Comparison of ENCODE assay signal across 1 cellular context in the genomic region with DNA sequence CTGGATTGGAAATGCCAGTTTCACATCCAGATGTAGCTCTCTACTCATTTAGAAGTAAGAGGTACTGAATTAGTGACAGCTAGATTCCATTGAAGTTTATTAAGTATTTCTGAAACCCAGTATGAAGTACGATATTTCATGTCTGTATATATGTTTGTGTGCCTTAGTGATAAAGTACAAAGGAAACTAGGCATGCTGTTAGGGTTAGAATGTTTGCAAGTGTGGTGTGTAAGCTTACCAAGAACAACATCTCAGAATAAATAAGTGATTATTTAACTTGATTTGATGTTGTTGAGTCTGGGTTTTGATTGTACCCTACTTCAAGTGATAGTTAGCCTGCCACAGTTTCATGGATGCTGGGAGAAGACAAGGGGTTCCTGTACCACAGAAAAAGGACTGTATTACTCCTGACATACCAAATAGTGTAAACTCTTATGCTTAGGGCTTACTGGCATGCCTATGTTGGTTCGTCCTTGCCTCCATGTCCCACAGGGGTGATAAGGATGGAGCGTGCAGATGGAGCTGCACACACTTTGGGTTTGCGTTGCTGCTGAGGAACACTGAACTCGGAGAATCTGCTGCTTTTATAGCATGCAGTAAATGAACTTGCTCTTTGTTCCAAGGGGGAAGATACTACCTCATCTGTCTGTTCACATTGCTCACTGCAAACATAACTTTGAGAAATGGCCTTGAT.
TF ChIP-seq lines count a peak whose summit lies in the region.

No MANE protein-coding gene starts in this region.

TF ChIP-seq in GM23338, 12 proteins besides CTCF, POLR2A, EP300 and RAD21 (continued from another document):
- TF ChIP-seq, protein P1, sequence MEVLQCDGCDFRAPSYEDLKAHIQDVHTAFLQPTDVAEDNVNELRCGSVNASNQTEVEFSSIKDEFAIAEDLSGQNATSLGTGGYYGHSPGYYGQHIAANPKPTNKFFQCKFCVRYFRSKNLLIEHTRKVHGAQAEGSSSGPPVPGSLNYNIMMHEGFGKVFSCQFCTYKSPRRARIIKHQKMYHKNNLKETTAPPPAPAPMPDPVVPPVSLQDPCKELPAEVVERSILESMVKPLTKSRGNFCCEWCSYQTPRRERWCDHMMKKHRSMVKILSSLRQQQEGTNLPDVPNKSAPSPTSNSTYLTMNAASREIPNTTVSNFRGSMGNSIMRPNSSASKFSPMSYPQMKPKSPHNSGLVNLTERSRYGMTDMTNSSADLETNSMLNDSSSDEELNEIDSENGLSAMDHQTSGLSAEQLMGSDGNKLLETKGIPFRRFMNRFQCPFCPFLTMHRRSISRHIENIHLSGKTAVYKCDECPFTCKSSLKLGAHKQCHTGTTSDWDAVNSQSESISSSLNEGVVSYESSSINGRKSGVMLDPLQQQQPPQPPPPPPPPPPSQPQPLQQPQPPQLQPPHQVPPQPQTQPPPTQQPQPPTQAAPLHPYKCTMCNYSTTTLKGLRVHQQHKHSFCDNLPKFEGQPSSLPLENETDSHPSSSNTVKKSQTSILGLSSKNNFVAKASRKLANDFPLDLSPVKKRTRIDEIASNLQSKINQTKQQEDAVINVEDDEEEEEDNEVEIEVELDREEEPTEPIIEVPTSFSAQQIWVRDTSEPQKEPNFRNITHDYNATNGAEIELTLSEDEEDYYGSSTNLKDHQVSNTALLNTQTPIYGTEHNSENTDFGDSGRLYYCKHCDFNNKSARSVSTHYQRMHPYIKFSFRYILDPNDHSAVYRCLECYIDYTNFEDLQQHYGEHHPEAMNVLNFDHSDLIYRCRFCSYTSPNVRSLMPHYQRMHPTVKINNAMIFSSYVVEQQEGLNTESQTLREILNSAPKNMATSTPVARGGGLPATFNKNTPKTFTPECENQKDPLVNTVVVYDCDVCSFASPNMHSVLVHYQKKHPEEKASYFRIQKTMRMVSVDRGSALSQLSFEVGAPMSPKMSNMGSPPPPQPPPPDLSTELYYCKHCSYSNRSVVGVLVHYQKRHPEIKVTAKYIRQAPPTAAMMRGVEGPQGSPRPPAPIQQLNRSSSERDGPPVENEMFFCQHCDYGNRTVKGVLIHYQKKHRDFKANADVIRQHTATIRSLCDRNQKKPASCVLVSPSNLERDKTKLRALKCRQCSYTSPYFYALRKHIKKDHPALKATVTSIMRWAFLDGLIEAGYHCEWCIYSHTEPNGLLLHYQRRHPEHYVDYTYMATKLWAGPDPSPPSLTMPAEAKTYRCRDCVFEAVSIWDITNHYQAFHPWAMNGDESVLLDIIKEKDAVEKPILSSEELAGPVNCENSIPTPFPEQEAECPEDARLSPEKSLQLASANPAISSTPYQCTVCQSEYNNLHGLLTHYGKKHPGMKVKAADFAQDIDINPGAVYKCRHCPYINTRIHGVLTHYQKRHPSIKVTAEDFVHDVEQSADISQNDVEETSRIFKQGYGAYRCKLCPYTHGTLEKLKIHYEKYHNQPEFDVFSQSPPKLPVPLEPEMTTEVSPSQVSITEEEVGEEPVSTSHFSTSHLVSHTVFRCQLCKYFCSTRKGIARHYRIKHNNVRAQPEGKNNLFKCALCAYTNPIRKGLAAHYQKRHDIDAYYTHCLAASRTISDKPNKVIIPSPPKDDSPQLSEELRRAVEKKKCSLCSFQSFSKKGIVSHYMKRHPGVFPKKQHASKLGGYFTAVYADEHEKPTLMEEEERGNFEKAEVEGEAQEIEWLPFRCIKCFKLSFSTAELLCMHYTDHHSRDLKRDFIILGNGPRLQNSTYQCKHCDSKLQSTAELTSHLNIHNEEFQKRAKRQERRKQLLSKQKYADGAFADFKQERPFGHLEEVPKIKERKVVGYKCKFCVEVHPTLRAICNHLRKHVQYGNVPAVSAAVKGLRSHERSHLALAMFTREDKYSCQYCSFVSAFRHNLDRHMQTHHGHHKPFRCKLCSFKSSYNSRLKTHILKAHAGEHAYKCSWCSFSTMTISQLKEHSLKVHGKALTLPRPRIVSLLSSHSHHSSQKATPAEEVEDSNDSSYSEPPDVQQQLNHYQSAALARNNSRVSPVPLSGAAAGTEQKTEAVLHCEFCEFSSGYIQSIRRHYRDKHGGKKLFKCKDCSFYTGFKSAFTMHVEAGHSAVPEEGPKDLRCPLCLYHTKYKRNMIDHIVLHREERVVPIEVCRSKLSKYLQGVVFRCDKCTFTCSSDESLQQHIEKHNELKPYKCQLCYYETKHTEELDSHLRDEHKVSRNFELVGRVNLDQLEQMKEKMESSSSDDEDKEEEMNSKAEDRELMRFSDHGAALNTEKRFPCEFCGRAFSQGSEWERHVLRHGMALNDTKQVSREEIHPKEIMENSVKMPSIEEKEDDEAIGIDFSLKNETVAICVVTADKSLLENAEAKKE (CRISPR knock-in tag; IDR thresholded peaks at IDR 0.05) = no peak
- no peak for TF ChIP-seq POLR2AphosphoS5 (IDR thresholded peaks at IDR 0.05; ENCODE audit: low read depth)
- no peak for TF ChIP-seq CREB1 (CRISPR knock-in tag; IDR thresholded peaks at IDR 0.05; ENCODE audit: low read depth)
- TF ChIP-seq, protein P2, sequence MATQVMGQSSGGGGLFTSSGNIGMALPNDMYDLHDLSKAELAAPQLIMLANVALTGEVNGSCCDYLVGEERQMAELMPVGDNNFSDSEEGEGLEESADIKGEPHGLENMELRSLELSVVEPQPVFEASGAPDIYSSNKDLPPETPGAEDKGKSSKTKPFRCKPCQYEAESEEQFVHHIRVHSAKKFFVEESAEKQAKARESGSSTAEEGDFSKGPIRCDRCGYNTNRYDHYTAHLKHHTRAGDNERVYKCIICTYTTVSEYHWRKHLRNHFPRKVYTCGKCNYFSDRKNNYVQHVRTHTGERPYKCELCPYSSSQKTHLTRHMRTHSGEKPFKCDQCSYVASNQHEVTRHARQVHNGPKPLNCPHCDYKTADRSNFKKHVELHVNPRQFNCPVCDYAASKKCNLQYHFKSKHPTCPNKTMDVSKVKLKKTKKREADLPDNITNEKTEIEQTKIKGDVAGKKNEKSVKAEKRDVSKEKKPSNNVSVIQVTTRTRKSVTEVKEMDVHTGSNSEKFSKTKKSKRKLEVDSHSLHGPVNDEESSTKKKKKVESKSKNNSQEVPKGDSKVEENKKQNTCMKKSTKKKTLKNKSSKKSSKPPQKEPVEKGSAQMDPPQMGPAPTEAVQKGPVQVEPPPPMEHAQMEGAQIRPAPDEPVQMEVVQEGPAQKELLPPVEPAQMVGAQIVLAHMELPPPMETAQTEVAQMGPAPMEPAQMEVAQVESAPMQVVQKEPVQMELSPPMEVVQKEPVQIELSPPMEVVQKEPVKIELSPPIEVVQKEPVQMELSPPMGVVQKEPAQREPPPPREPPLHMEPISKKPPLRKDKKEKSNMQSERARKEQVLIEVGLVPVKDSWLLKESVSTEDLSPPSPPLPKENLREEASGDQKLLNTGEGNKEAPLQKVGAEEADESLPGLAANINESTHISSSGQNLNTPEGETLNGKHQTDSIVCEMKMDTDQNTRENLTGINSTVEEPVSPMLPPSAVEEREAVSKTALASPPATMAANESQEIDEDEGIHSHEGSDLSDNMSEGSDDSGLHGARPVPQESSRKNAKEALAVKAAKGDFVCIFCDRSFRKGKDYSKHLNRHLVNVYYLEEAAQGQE (IDR thresholded peaks at IDR 0.05; ENCODE audit: unreplicated experiment) = no peak
- no peak for TF ChIP-seq EZH2phosphoT487 (IDR thresholded peaks at IDR 0.05; ENCODE audit: unreplicated experiment)
- TF ChIP-seq STAT1 (IDR thresholded peaks at IDR 0.05; ENCODE audit: unreplicated experiment) = no peak
- TF ChIP-seq ZNF331 (CRISPR knock-in tag; IDR thresholded peaks at IDR 0.05; ENCODE audit: low read depth) = no peak
- no peak for TF ChIP-seq ZNF114 (CRISPR knock-in tag; IDR thresholded peaks at IDR 0.05)
- no peak for TF ChIP-seq NANOG (IDR thresholded peaks at IDR 0.05; ENCODE audit: borderline replicate concordance)
- TF ChIP-seq, protein P3, sequence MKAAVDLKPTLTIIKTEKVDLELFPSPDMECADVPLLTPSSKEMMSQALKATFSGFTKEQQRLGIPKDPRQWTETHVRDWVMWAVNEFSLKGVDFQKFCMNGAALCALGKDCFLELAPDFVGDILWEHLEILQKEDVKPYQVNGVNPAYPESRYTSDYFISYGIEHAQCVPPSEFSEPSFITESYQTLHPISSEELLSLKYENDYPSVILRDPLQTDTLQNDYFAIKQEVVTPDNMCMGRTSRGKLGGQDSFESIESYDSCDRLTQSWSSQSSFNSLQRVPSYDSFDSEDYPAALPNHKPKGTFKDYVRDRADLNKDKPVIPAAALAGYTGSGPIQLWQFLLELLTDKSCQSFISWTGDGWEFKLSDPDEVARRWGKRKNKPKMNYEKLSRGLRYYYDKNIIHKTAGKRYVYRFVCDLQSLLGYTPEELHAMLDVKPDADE (IDR thresholded peaks at IDR 0.05) = no peak
TF ChIP-seq in GM23338: peak in this region for 0.
